9 cellular contexts compared by ENCODE assay signal in the genomic region with DNA sequence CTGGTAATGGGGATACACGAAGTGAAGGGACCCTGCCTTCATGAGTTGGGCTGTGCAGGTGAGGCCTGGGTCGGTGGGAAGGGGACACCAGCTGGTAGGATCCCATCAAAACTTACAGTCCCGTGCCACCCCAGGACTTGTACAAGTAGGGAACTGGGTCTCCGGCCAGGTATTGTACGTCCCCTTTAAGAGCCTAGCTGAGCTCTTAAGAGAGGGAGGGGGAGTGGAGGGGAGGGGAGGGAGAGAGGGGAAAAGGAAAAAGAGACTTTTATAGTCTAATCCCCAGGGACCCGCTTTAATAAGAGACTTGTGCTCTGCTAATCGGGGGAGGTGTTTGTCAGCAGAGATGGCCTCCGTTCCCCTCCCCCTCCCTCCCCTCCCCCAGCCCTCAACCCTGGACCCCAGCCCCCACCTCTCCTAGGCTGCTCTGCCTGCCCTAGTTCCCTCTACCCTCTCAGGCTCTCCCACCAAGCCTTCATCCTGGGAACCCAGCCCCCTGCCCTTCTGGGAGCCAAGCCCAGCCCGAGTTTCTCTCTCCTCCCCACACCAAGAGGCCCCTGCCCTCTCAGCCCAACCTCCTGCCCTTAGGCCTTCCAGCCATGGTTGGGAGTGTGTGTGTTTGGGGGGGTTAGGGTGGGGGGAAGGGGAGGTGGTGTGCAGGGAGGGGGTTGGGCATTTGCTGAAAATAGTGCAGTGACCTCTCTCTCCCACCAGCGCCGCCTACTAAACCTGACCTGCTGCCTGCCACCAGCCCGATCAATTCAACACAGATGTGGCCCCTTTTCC. TPM values are rescaled to one million over a fixed set of nuclear protein-coding genes. Genes with fewer than 3 reads are reported as not detected.
A peak's percentile ranks its signal among the peaks of the same experiment; 100 is the strongest.
DNase-seq lines count a peak whose midpoint lies in the region; ATAC-seq, FAIRE-seq and TF ChIP-seq lines count a peak whose summit lies in the region.
"Had no signal": no experiment of that assay in that cellular context is flagged by ENCODE, and none has a peak within 500 bp of the region (broad histone marks: within the 10 kb centered on the region; RNA-seq: fewer than 3 reads in every experiment).

No MANE protein-coding gene starts in this region.

- peak overlapping the region; percentile 68 for H3K27ac ChIP-seq in Karpas-422 (ENCODE audit: low read length)
- H3K27ac ChIP-seq in HepG2 (ENCODE audit: extremely low read length, insufficient read depth, low read length): no peak overlapping the region

- DNase-seq in Ammon's horn (ENCODE audit: low spot score) (peak; percentile 65), Karpas-422 (peak; percentile 79), adipocyte (ENCODE audit: low read depth) (peak; percentile 26), HepG2 (ENCODE audit: low spot score) (peak; percentile 36), GM13977 (ENCODE audit: low spot score) (no peak)

- H3K4me1 ChIP-seq in Karpas-422 (ENCODE audit: low read length): peaks cover 51% of the 10 kb centered on the region
- peaks cover 34% of the 10 kb centered on the region for H3K4me1 ChIP-seq in adipocyte (ENCODE audit: control insufficient read depth, insufficient read depth, low read length)
- H3K4me1 ChIP-seq in HepG2 (ENCODE audit: insufficient read depth, low read length): peaks cover 39% of the 10 kb centered on the region

- H3K79me2 ChIP-seq in Karpas-422 (ENCODE audit: low read length) (peaks cover 9% of the 10 kb centered on the region), HepG2 (ENCODE audit: insufficient read depth, low read length) (no peaks in the 10 kb centered on the region)

- peak; percentile 55 for ATAC-seq in HepG2
- ATAC-seq in HG02763 (IDR thresholded peaks at IDR 0.05; ENCODE audit: unreplicated experiment): no peak
- ATAC-seq in HG03442 (IDR thresholded peaks at IDR 0.05; ENCODE audit: unreplicated experiment): no peak
- ATAC-seq in GM19023 (IDR thresholded peaks at IDR 0.05; ENCODE audit: unreplicated experiment): no peak

- 10% methylated on average over 10 of the region's 12 CpGs for WGBS in HepG2 (ENCODE audit: low lambda C conversion rate)

- no TSS peak for BruUV-seq in HepG2 (replicated peaks; lab: Mats Ljungman, UMichigan)

- no peak for FAIRE-seq in HepG2 (lab: Jason Lieb, UNC)
- FAIRE-seq: GM18507 had no signal

- H3K27me3 ChIP-seq in Karpas-422 (ENCODE audit: low read length) (no peaks in the 10 kb centered on the region), adipocyte (replicated peaks; ENCODE audit: control insufficient read depth, insufficient read depth, low read length) (no peaks in the 10 kb centered on the region), HepG2 (ENCODE audit: control insufficient read depth in 1 of 2, insufficient read depth in 2 of 2, low read length in 2 of 2) (peaks cover 0 to 12% of the 10 kb centered on the region in 2 experiments; a peak in 2 of 5 replicates)

- no peak for TF ChIP-seq EP300 in HepG2 (IDR thresholded peaks at IDR 0.05; ENCODE audit: low read depth in 2 of 2, low read length in 2 of 2)
- TF ChIP-seq EP300 in HepG2 (CRISPR knock-in tag; IDR thresholded peaks at IDR 0.05; ENCODE audit: borderline replicate concordance): no peak

- H4K20me1 ChIP-seq in Karpas-422 (ENCODE audit: insufficient read depth, low read depth, low read length) (peaks cover 14% of the 10 kb centered on the region), HepG2 (ENCODE audit: insufficient read depth, low read length) (no peaks in the 10 kb centered on the region)

- TF ChIP-seq POLR2A in HepG2 (IDR thresholded peaks at IDR 0.05; ENCODE audit: insufficient read depth in 1 of 2, low read depth in 2 of 2, low read length in 2 of 2): no peak

- in situ Hi-C loops in HepG2 (cut with HindIII; ENCODE audit: extremely low pct_ligation_motif_present, low pct_unique_long_range_greater_than_20kb): no loop called here
- in situ Hi-C loops in GM13977 (cut with MboI; ENCODE audit: low pct_unique_long_range_greater_than_20kb, low sequenced_read_pairs, unreplicated experiment): loop anchor here (10.0 to 25.0 kb wide), 2 partner anchors 199 to 292 kb away; a partner anchor contains a TSS

- H3K36me3 ChIP-seq in Karpas-422 (ENCODE audit: insufficient read depth, low read length) (no peaks in the 10 kb centered on the region), adipocyte (ENCODE audit: control insufficient read depth, insufficient read depth, low read length, severe bottlenecking) (peaks cover 10% of the 10 kb centered on the region), HepG2 (replicated peaks in 1 of 2; ENCODE audit: control insufficient read depth in 1 of 2, insufficient read depth in 2 of 2, low read length in 2 of 2) (no peaks in the 10 kb centered on the region)

- H2AFZ ChIP-seq in Karpas-422 (ENCODE audit: low read length) (no peak overlapping the region), HepG2 (ENCODE audit: low read length) (no peak overlapping the region)

- H3K9me2 ChIP-seq in Karpas-422 (replicated peaks; ENCODE audit: insufficient read depth, low read length): no peaks in the 10 kb centered on the region

- H3K4me3 ChIP-seq in Karpas-422 (ENCODE audit: low read length) (peak overlapping the region; percentile 86), adipocyte (ENCODE audit: low read length) (peak overlapping the region; percentile 84), HepG2 (replicated peaks in 1 of 3; ENCODE audit: insufficient read depth in 1 of 3, low read depth in 2 of 3, low read length in 3 of 3) (peak overlapping the region in 2 of 3 experiments; percentile 15 to 57; a peak in 2 of 6 replicates)

- CTCF ChIA-PET in HepG2 (lab: Yijun Ruan, JAX; ENCODE audit: low intra/inter-chr PET ratio, low total read pairs): no interaction called here

- peak overlapping the region; percentile 98 for H3K4me2 ChIP-seq in Karpas-422 (ENCODE audit: low read depth, low read length, poor library complexity, severe bottlenecking)
- peak overlapping the region; percentile 98 for H3K4me2 ChIP-seq in HepG2 (ENCODE audit: low read depth, low read length)

- intact Hi-C loops in HepG2 (cut with micrococcal nuclease; ENCODE audit: unreplicated experiment): no loop called here

- POLR2A ChIA-PET in HepG2 (lab: Yijun Ruan, JAX): interaction anchor here (0.9 to 3.0 kb wide), 2 partner anchors 25 to 84 kb away, joined by 3 to 15 read pairs; a partner anchor contains a TSS

- H3K9ac ChIP-seq in Karpas-422 (ENCODE audit: low read length) (peak overlapping the region; percentile 77), adipocyte (ENCODE audit: low read length) (no peak overlapping the region), HepG2 (ENCODE audit: insufficient read depth, low read depth, low read length) (no peak overlapping the region)

- TF ChIP-seq CTCF in HepG2 (CRISPR knock-in tag; IDR thresholded peaks at IDR 0.05) (peak; percentile 21; the same call in 1 of the 2 replicates), GM13977 (IDR thresholded peaks at IDR 0.05; ENCODE audit: extremely low read depth, insufficient read depth, missing control alignments) (no peak)

- H3K9me3 ChIP-seq in Karpas-422 (ENCODE audit: low read length) (no peaks in the 10 kb centered on the region), adipocyte (ENCODE audit: control insufficient read depth, low read length) (no peaks in the 10 kb centered on the region), HepG2 (ENCODE audit: low read length) (no peaks in the 10 kb centered on the region)

- TF ChIP-seq RAD21 in HepG2 (CRISPR knock-in tag; IDR thresholded peaks at IDR 0.05): no peak

RNA-seq across cellular contexts. Expression of a gene that starts 2.6 kb away (rescaled TPM):
- total RNA-seq in Karpas-422 (2014; rRNA removed; shearing (Covaris generic); ENCODE audit: low replicate concordance): 2.9 and 7.8 TPM in 2 replicates
- total RNA-seq in HepG2 (2016; rRNA removed; fragmentation: Illumina TruSeq; extraction: Trizol): 1.4 and 1.5 TPM in 2 replicates
- total RNA-seq in HepG2 (2016; cell fraction: cytosol; rRNA removed; fragmentation: Illumina TruSeq; extraction: Trizol; ENCODE audit: low read depth): 5.4 and 5.8 TPM in 2 replicates
- 0.56 and 1.8 TPM in 2 replicates for total RNA-seq in HepG2 (2016; cell fraction: insoluble cytoplasmic fraction; rRNA removed; fragmentation: Illumina TruSeq; extraction: Trizol)
- total RNA-seq in HepG2 (2016; cell fraction: membrane; rRNA removed; fragmentation: Illumina TruSeq; extraction: Trizol): 6.1 and 6.4 TPM in 2 replicates
- total RNA-seq in HepG2 (2016; cell fraction: nucleus; rRNA removed; fragmentation: Illumina TruSeq; extraction: Trizol): 0.53 and 1.2 TPM in 2 replicates
- polyA plus RNA-seq in HepG2 (2011; rRNA removed): 0.63 and 1.0 TPM in 2 replicates
- polyA plus RNA-seq in HepG2 (2011; cell fraction: cytosol; rRNA removed): 0.85 and 1.1 TPM in 2 replicates
- polyA plus RNA-seq in HepG2 (2011; cell fraction: nucleus; rRNA removed): 0.83 and 1.1 TPM in 2 replicates
- polyA plus RNA-seq in HepG2 (2012): 0.56 and 1.0 TPM in 2 replicates
- polyA plus RNA-seq in HepG2 (2016; cell fraction: cytosol; fragmentation: Illumina TruSeq; extraction: Trizol; ENCODE audit: low read depth): 14.3 and 14.9 TPM in 2 replicates
- 2.1 and 3.0 TPM in 2 replicates for polyA plus RNA-seq in HepG2 (2016; cell fraction: insoluble cytoplasmic fraction; fragmentation: Illumina TruSeq; extraction: Trizol; ENCODE audit: low read depth)
- polyA plus RNA-seq in HepG2 (2016; cell fraction: membrane; fragmentation: Illumina TruSeq; extraction: Trizol; ENCODE audit: low read depth): 11.3 and 12.5 TPM in 2 replicates
- 2.0 and 2.7 TPM in 2 replicates for polyA plus RNA-seq in HepG2 (2016; cell fraction: nucleus; fragmentation: Illumina TruSeq; extraction: Trizol; ENCODE audit: insufficient read depth, low read depth)
- 1.8 and 14.3 TPM in 2 replicates for polyA minus RNA-seq in HepG2 (2011; rRNA and poly(A)+ RNA removed; ENCODE audit: low replicate concordance)
- polyA minus RNA-seq in HepG2 (2011; cell fraction: cytosol; rRNA and poly(A)+ RNA removed): 0.18 and 0.49 TPM in 2 replicates
- 0.90 and 0.99 TPM in 2 replicates for polyA minus RNA-seq in HepG2 (2011; cell fraction: nucleus; rRNA and poly(A)+ RNA removed)

RNA-seq across cellular contexts. Expression of a gene that starts 16.7 kb away (rescaled TPM):
- total RNA-seq in Karpas-422 (2014; rRNA removed; shearing (Covaris generic); ENCODE audit: low replicate concordance): 150 and 266 TPM in 2 replicates
- 134 and 277 TPM in 2 replicates for total RNA-seq in HepG2 (2016; rRNA removed; fragmentation: Illumina TruSeq; extraction: Trizol)
- total RNA-seq in HepG2 (2016; cell fraction: cytosol; rRNA removed; fragmentation: Illumina TruSeq; extraction: Trizol; ENCODE audit: low read depth): 129 and 132 TPM in 2 replicates
- total RNA-seq in HepG2 (2016; cell fraction: insoluble cytoplasmic fraction; rRNA removed; fragmentation: Illumina TruSeq; extraction: Trizol): 128 and 284 TPM in 2 replicates
- total RNA-seq in HepG2 (2016; cell fraction: membrane; rRNA removed; fragmentation: Illumina TruSeq; extraction: Trizol): 138 and 152 TPM in 2 replicates
- 203 and 224 TPM in 2 replicates for total RNA-seq in HepG2 (2016; cell fraction: nucleus; rRNA removed; fragmentation: Illumina TruSeq; extraction: Trizol)
- 211 and 234 TPM in 2 replicates for polyA plus RNA-seq in HepG2 (2011; rRNA removed)
- 424 and 444 TPM in 2 replicates for polyA plus RNA-seq in HepG2 (2011; cell fraction: cytosol; rRNA removed)
- polyA plus RNA-seq in HepG2 (2011; cell fraction: nucleus; rRNA removed): 140 and 196 TPM in 2 replicates
- polyA plus RNA-seq in HepG2 (2012): 226 and 283 TPM in 2 replicates
- 186 and 213 TPM in 2 replicates for polyA plus RNA-seq in HepG2 (2016; cell fraction: cytosol; fragmentation: Illumina TruSeq; extraction: Trizol; ENCODE audit: low read depth)
- 153 and 161 TPM in 2 replicates for polyA plus RNA-seq in HepG2 (2016; cell fraction: insoluble cytoplasmic fraction; fragmentation: Illumina TruSeq; extraction: Trizol; ENCODE audit: low read depth)
- 149 and 167 TPM in 2 replicates for polyA plus RNA-seq in HepG2 (2016; cell fraction: membrane; fragmentation: Illumina TruSeq; extraction: Trizol; ENCODE audit: low read depth)
- polyA plus RNA-seq in HepG2 (2016; cell fraction: nucleus; fragmentation: Illumina TruSeq; extraction: Trizol; ENCODE audit: insufficient read depth, low read depth): 381 and 422 TPM in 2 replicates
- polyA minus RNA-seq in HepG2 (2011; rRNA and poly(A)+ RNA removed; ENCODE audit: low replicate concordance): 159 and 211 TPM in 2 replicates
- polyA minus RNA-seq in HepG2 (2011; cell fraction: cytosol; rRNA and poly(A)+ RNA removed): 94.7 and 99.2 TPM in 2 replicates
- 47.0 and 55.9 TPM in 2 replicates for polyA minus RNA-seq in HepG2 (2011; cell fraction: nucleus; rRNA and poly(A)+ RNA removed)

RNA-seq across cellular contexts. Expression of a gene that starts 25.4 kb away (rescaled TPM):
- 12.4 and 12.8 TPM in 2 replicates for total RNA-seq in Karpas-422 (2014; rRNA removed; shearing (Covaris generic); ENCODE audit: low replicate concordance)
- total RNA-seq in HepG2 (2016; rRNA removed; fragmentation: Illumina TruSeq; extraction: Trizol): 1.0 and 2.6 TPM in 2 replicates
- 1.2 and 1.5 TPM in 2 replicates for total RNA-seq in HepG2 (2016; cell fraction: cytosol; rRNA removed; fragmentation: Illumina TruSeq; extraction: Trizol; ENCODE audit: low read depth)
- 1.2 and 2.6 TPM in 2 replicates for total RNA-seq in HepG2 (2016; cell fraction: insoluble cytoplasmic fraction; rRNA removed; fragmentation: Illumina TruSeq; extraction: Trizol)
- 1.3 and 1.5 TPM in 2 replicates for total RNA-seq in HepG2 (2016; cell fraction: membrane; rRNA removed; fragmentation: Illumina TruSeq; extraction: Trizol)
- 4.5 and 6.2 TPM in 2 replicates for total RNA-seq in HepG2 (2016; cell fraction: nucleus; rRNA removed; fragmentation: Illumina TruSeq; extraction: Trizol)
- polyA plus RNA-seq in HepG2 (2011; rRNA removed): 5.7 TPM in 2 replicates
- polyA plus RNA-seq in HepG2 (2011; cell fraction: cytosol; rRNA removed): 2.4 and 3.4 TPM in 2 replicates
- 17.8 and 19.4 TPM in 2 replicates for polyA plus RNA-seq in HepG2 (2011; cell fraction: nucleus; rRNA removed)
- 3.3 and 4.2 TPM in 2 replicates for polyA plus RNA-seq in HepG2 (2012)
- polyA plus RNA-seq in HepG2 (2016; cell fraction: cytosol; fragmentation: Illumina TruSeq; extraction: Trizol; ENCODE audit: low read depth): 0.41 and 0.84 TPM in 2 replicates
- polyA plus RNA-seq in HepG2 (2016; cell fraction: insoluble cytoplasmic fraction; fragmentation: Illumina TruSeq; extraction: Trizol; ENCODE audit: low read depth): 0.71 and 0.91 TPM in 2 replicates
- 1.0 and 1.1 TPM in 2 replicates for polyA plus RNA-seq in HepG2 (2016; cell fraction: membrane; fragmentation: Illumina TruSeq; extraction: Trizol; ENCODE audit: low read depth)
- 9.3 and 11.2 TPM in 2 replicates for polyA plus RNA-seq in HepG2 (2016; cell fraction: nucleus; fragmentation: Illumina TruSeq; extraction: Trizol; ENCODE audit: insufficient read depth, low read depth)
- polyA minus RNA-seq in HepG2 (2011; rRNA and poly(A)+ RNA removed; ENCODE audit: low replicate concordance): 4.1 and 8.8 TPM in 2 replicates
- polyA minus RNA-seq in HepG2 (2011; cell fraction: cytosol; rRNA and poly(A)+ RNA removed): 0.53 and 0.79 TPM in 2 replicates
- 11.6 and 16.1 TPM in 2 replicates for polyA minus RNA-seq in HepG2 (2011; cell fraction: nucleus; rRNA and poly(A)+ RNA removed)

RNA-seq across cellular contexts. Expression of a gene that starts 29.7 kb away (rescaled TPM):
- 83.4 and 191 TPM in 2 replicates for total RNA-seq in Karpas-422 (2014; rRNA removed; shearing (Covaris generic); ENCODE audit: low replicate concordance)
- 95.3 and 99.7 TPM in 2 replicates for total RNA-seq in HepG2 (2016; rRNA removed; fragmentation: Illumina TruSeq; extraction: Trizol)
- total RNA-seq in HepG2 (2016; cell fraction: cytosol; rRNA removed; fragmentation: Illumina TruSeq; extraction: Trizol; ENCODE audit: low read depth): 118 and 144 TPM in 2 replicates
- total RNA-seq in HepG2 (2016; cell fraction: insoluble cytoplasmic fraction; rRNA removed; fragmentation: Illumina TruSeq; extraction: Trizol): 97.9 and 110 TPM in 2 replicates
- total RNA-seq in HepG2 (2016; cell fraction: membrane; rRNA removed; fragmentation: Illumina TruSeq; extraction: Trizol): 102 and 108 TPM in 2 replicates
- total RNA-seq in HepG2 (2016; cell fraction: nucleus; rRNA removed; fragmentation: Illumina TruSeq; extraction: Trizol): 34.2 and 48.7 TPM in 2 replicates
- polyA plus RNA-seq in HepG2 (2011; rRNA removed): 50.5 and 55.1 TPM in 2 replicates
- polyA plus RNA-seq in HepG2 (2011; cell fraction: cytosol; rRNA removed): 74.9 and 112 TPM in 2 replicates
- 22.5 and 27.2 TPM in 2 replicates for polyA plus RNA-seq in HepG2 (2011; cell fraction: nucleus; rRNA removed)
- 34.8 and 38.2 TPM in 2 replicates for polyA plus RNA-seq in HepG2 (2012)
- 149 and 162 TPM in 2 replicates for polyA plus RNA-seq in HepG2 (2016; cell fraction: cytosol; fragmentation: Illumina TruSeq; extraction: Trizol; ENCODE audit: low read depth)
- polyA plus RNA-seq in HepG2 (2016; cell fraction: insoluble cytoplasmic fraction; fragmentation: Illumina TruSeq; extraction: Trizol; ENCODE audit: low read depth): 107 and 112 TPM in 2 replicates
- 91.5 and 100 TPM in 2 replicates for polyA plus RNA-seq in HepG2 (2016; cell fraction: membrane; fragmentation: Illumina TruSeq; extraction: Trizol; ENCODE audit: low read depth)
- 64.2 and 67.2 TPM in 2 replicates for polyA plus RNA-seq in HepG2 (2016; cell fraction: nucleus; fragmentation: Illumina TruSeq; extraction: Trizol; ENCODE audit: insufficient read depth, low read depth)
- polyA minus RNA-seq in HepG2 (2011; rRNA and poly(A)+ RNA removed; ENCODE audit: low replicate concordance): 21.9 and 89.7 TPM in 2 replicates
- polyA minus RNA-seq in HepG2 (2011; cell fraction: cytosol; rRNA and poly(A)+ RNA removed): 6.7 and 11.0 TPM in 2 replicates
- polyA minus RNA-seq in HepG2 (2011; cell fraction: nucleus; rRNA and poly(A)+ RNA removed): 7.8 and 8.2 TPM in 2 replicates

RNA-seq across cellular contexts. Expression of a gene that starts 37.9 kb away (rescaled TPM):
- 0.78 and 2.6 TPM in 2 replicates for total RNA-seq in Karpas-422 (2014; rRNA removed; shearing (Covaris generic); ENCODE audit: low replicate concordance)
- 0.24 and 0.75 TPM in 2 replicates for total RNA-seq in HepG2 (2016; rRNA removed; fragmentation: Illumina TruSeq; extraction: Trizol)
- total RNA-seq in HepG2 (2016; cell fraction: cytosol; rRNA removed; fragmentation: Illumina TruSeq; extraction: Trizol; ENCODE audit: low read depth): not detected in 2 replicates
- 0.15 and 0.35 TPM in 2 replicates for total RNA-seq in HepG2 (2016; cell fraction: insoluble cytoplasmic fraction; rRNA removed; fragmentation: Illumina TruSeq; extraction: Trizol)
- total RNA-seq in HepG2 (2016; cell fraction: membrane; rRNA removed; fragmentation: Illumina TruSeq; extraction: Trizol): 0.03 and 0.14 TPM in 2 replicates
- 1.3 and 1.5 TPM in 2 replicates for total RNA-seq in HepG2 (2016; cell fraction: nucleus; rRNA removed; fragmentation: Illumina TruSeq; extraction: Trizol)
- polyA plus RNA-seq in HepG2 (2011; rRNA removed): 0.65 and 1.8 TPM in 2 replicates
- polyA plus RNA-seq in HepG2 (2011; cell fraction: cytosol; rRNA removed): 0.16 and 0.28 TPM in 2 replicates
- 12.1 and 12.6 TPM in 2 replicates for polyA plus RNA-seq in HepG2 (2011; cell fraction: nucleus; rRNA removed)
- 1.1 and 1.2 TPM in 2 replicates for polyA plus RNA-seq in HepG2 (2012)
- not detected in 2 replicates for polyA plus RNA-seq in HepG2 (2016; cell fraction: cytosol; fragmentation: Illumina TruSeq; extraction: Trizol; ENCODE audit: low read depth)
- polyA plus RNA-seq in HepG2 (2016; cell fraction: insoluble cytoplasmic fraction; fragmentation: Illumina TruSeq; extraction: Trizol; ENCODE audit: low read depth): 0.28 TPM in 1 of 2 replicates, not detected in the other
- not detected in 2 replicates for polyA plus RNA-seq in HepG2 (2016; cell fraction: membrane; fragmentation: Illumina TruSeq; extraction: Trizol; ENCODE audit: low read depth)
- 1.7 and 2.7 TPM in 2 replicates for polyA plus RNA-seq in HepG2 (2016; cell fraction: nucleus; fragmentation: Illumina TruSeq; extraction: Trizol; ENCODE audit: insufficient read depth, low read depth)
- polyA minus RNA-seq in HepG2 (2011; rRNA and poly(A)+ RNA removed; ENCODE audit: low replicate concordance): 1.4 and 1.9 TPM in 2 replicates
- not detected in 2 replicates for polyA minus RNA-seq in HepG2 (2011; cell fraction: cytosol; rRNA and poly(A)+ RNA removed)
- polyA minus RNA-seq in HepG2 (2011; cell fraction: nucleus; rRNA and poly(A)+ RNA removed): 2.2 and 3.1 TPM in 2 replicates

Comparison
In these comparisons a context has a peak if more than half of its experiments do, and no peak if none do; other contexts are left out.
1. H3K4me3 ChIP-seq: peak in every context shown above with its lines; median percentile 86 in Karpas-422; 84 in adipocyte; 36 in HepG2.